Comparison of ENCODE assay signal across 12 cellular contexts in genomic region chr15:31343831-31344230, GRCh38. TPM values are rescaled to one million over a fixed set of nuclear protein-coding genes. Genes with fewer than 3 reads are reported as not detected.
A peak's percentile ranks its signal among the peaks of the same experiment; 100 is the strongest.
DNase-seq lines count a peak whose midpoint lies in the region; ATAC-seq lines count a peak whose summit lies in the region.
"Had no signal": no experiment of that assay in that cellular context is flagged by ENCODE, and none has a peak within 500 bp of the region (broad histone marks: within the 10 kb centered on the region; RNA-seq: fewer than 3 reads in every experiment).

No MANE protein-coding gene starts in this region.

- H3K79me2 ChIP-seq in trophoblast cell (ENCODE audit: control insufficient read depth, insufficient read depth, low read length, poor library complexity), result peaks cover 23% of the 10 kb centered on the region

- H4K8ac ChIP-seq in trophoblast cell (ENCODE audit: low read depth, low read length), result no peak overlapping the region

- no peak overlapping the region for H2BK5ac ChIP-seq in trophoblast cell (ENCODE audit: low read depth, low read length, poor library complexity)

- H3K18ac ChIP-seq in trophoblast cell (ENCODE audit: low read length), result no peak overlapping the region

- no CpG with 5 or more reads among the region's 5 CpGs for WGBS in trophoblast cell (ENCODE audit: extremely low coverage, insufficient coverage, insufficient read length)

- H2AFZ ChIP-seq in trophoblast cell (ENCODE audit: insufficient read depth, low read length, poor library complexity), result no peak overlapping the region

- H3K79me1 ChIP-seq in trophoblast cell (ENCODE audit: low read length), result no peaks in the 10 kb centered on the region

- ATAC-seq in GM21619 (IDR thresholded peaks at IDR 0.05; ENCODE audit: unreplicated experiment) (no peak), GM21381 (IDR thresholded peaks at IDR 0.05; ENCODE audit: unreplicated experiment) (no peak)

- H3K4ac ChIP-seq in trophoblast cell (ENCODE audit: low read depth, low read length), result peak overlapping the region; percentile 25

- H2BK12ac ChIP-seq in trophoblast cell (ENCODE audit: low read length), result no peak overlapping the region

- no peaks in the 10 kb centered on the region for H3K9me3 ChIP-seq in BLaER1 treated with 17β-estradiol and CSF1 and Interleukin-3, amounts not matched to agents 10 nM and 100 nM (replicated peaks in 1 of 11)
- no peaks in the 10 kb centered on the region for H3K9me3 ChIP-seq in KOPT-K1 (ENCODE audit: insufficient read depth, low read length, poor library complexity, severe bottlenecking)
- H3K9me3 ChIP-seq in duodenal mucosa (ENCODE audit: control insufficient read depth in 1 of 2, low read length in 2 of 2), result no peaks in the 10 kb centered on the region
- no peaks in the 10 kb centered on the region for H3K9me3 ChIP-seq in trophoblast cell (ENCODE audit: insufficient read depth, low read depth, low read length)

- DNase-seq in trophoblast cell, result no peak
- DNase-seq in NCI-H774 (lab: John Stamatoyannopoulos, UW), result no peak
- no peak for DNase-seq in SHP77 (lab: John Stamatoyannopoulos, UW)
- DNase-seq: activated T-cell treated with anti-CD3 and anti-CD28 coated beads, Interleukin-2, amount 50 U/mL, for 1 hour; NCI-H1105; NCI-H748 treated with DMSO at 0.1 percent for 48 hours; T1000 had no signal

- H3K27me3 ChIP-seq in BLaER1 treated with 17β-estradiol and CSF1 and Interleukin-3, amounts not matched to agents 10 nM and 100 nM, result no peaks in the 10 kb centered on the region
- H3K27me3 ChIP-seq in duodenal mucosa (ENCODE audit: control insufficient read depth in 1 of 2, insufficient read depth in 2 of 2, low read length in 2 of 2), result no peaks in the 10 kb centered on the region
- no peaks in the 10 kb centered on the region for H3K27me3 ChIP-seq in trophoblast cell (ENCODE audit: insufficient read depth, low read length)

- H4K91ac ChIP-seq in trophoblast cell (ENCODE audit: low read depth, low read length), result no peak overlapping the region

- peaks cover 9 to 62% (median 32%) of the 10 kb centered on the region in 11 experiments; a peak in 21 of 22 replicates for H3K36me3 ChIP-seq in BLaER1 treated with 17β-estradiol and CSF1 and Interleukin-3, amounts not matched to agents 10 nM and 100 nM
- H3K36me3 ChIP-seq in KOPT-K1 (ENCODE audit: insufficient read depth, low read length) (peaks cover 32% of the 10 kb centered on the region), duodenal mucosa (ENCODE audit: control insufficient read depth in 1 of 2, insufficient read depth in 2 of 2, low read length in 2 of 2) (peaks cover 6 to 15% of the 10 kb centered on the region in 2 donors), trophoblast cell (ENCODE audit: control insufficient read depth in 1 of 2, insufficient read depth in 2 of 2, low read length in 2 of 2) (peaks cover 10 to 12% of the 10 kb centered on the region in 2 experiments)

- no peak overlapping the region for H3K14ac ChIP-seq in trophoblast cell (ENCODE audit: low read length)

- H4K20me1 ChIP-seq in BLaER1 treated with 17β-estradiol and CSF1 and Interleukin-3, amounts not matched to agents 10 nM and 100 nM, result peaks cover 100% of the 10 kb centered on the region in 11 experiments

- H3K23ac ChIP-seq in trophoblast cell (ENCODE audit: low read length), result no peak overlapping the region

- no peak overlapping the region for H4K12ac ChIP-seq in trophoblast cell (ENCODE audit: low read depth, low read length)

- peaks cover 99 to 100% (median 100%) of the 10 kb centered on the region in 10 experiments for H3K4me1 ChIP-seq in BLaER1 treated with 17β-estradiol and CSF1 and Interleukin-3, amounts not matched to agents 10 nM and 100 nM
- H3K4me1 ChIP-seq in duodenal mucosa (ENCODE audit: control insufficient read depth in 1 of 2, insufficient read depth in 2 of 2, low read length in 2 of 2) (peaks cover 97% of the 10 kb centered on the region in 2 donors), trophoblast cell (ENCODE audit: control insufficient read depth in 1 of 2, insufficient read depth in 2 of 2, low read length in 2 of 2) (peaks cover 3 to 12% of the 10 kb centered on the region in 2 experiments)

- H3K4me3 ChIP-seq in BLaER1 treated with 17β-estradiol and CSF1 and Interleukin-3, amounts not matched to agents 10 nM and 100 nM, result no peak overlapping the region
- H3K4me3 ChIP-seq in duodenal mucosa (ENCODE audit: low read depth in 1 of 2, low read length in 2 of 2) (peak overlapping the region in 1 of 2 donors; percentile 12), trophoblast cell (ENCODE audit: low read depth, low read length) (no peak overlapping the region)

- no peak overlapping the region for H2AK5ac ChIP-seq in trophoblast cell (ENCODE audit: low read length)

- H2BK120ac ChIP-seq in trophoblast cell (ENCODE audit: insufficient read depth, low read length, poor library complexity), result no peak overlapping the region

- peak overlapping the region in 1 of 11 experiments; percentile 60; a peak in 2 of 22 replicates for H3K27ac ChIP-seq in BLaER1 treated with 17β-estradiol and CSF1 and Interleukin-3, amounts not matched to agents 10 nM and 100 nM
- H3K27ac ChIP-seq in KOPT-K1 (ENCODE audit: low read depth, low read length, poor library complexity, severe bottlenecking), result peak overlapping the region; percentile 11
- peak overlapping the region; percentile 89 for H3K27ac ChIP-seq in duodenal mucosa (ENCODE audit: low read depth, low read length)
- H3K27ac ChIP-seq in trophoblast cell (ENCODE audit: low read depth, low read length), result no peak overlapping the region

- peak overlapping the region; percentile 86 to 99 (median 94) for H3K4me2 ChIP-seq in BLaER1 treated with 17β-estradiol and CSF1 and Interleukin-3, amounts not matched to agents 10 nM and 100 nM
- no peak overlapping the region for H3K4me2 ChIP-seq in trophoblast cell (ENCODE audit: low read length)

- peak overlapping the region in 7 of 11 experiments; percentile 5 to 67 (median 27); a peak in 7 of 22 replicates for H3K9ac ChIP-seq in BLaER1 treated with 17β-estradiol and CSF1 and Interleukin-3, amounts not matched to agents 10 nM and 100 nM
- peak overlapping the region; percentile 39 to 63 for H3K9ac ChIP-seq in duodenal mucosa (ENCODE audit: low read depth in 1 of 2, low read length in 2 of 2)
- H3K9ac ChIP-seq in trophoblast cell (ENCODE audit: low read length), result no peak overlapping the region

RNA-seq across cellular contexts. Expression of gene KLF13, which starts 17.2 kb away (rescaled TPM):
- polyA plus RNA-seq in trophoblast cell (2013), result 76.0 and 79.4 TPM in 2 replicates
